In genomic region chr14:102096569-102097188, GRCh38 we compare ENCODE assay signal across 8 cellular contexts. TPM values are rescaled to one million over a fixed set of nuclear protein-coding genes. Genes with fewer than 3 reads are reported as not detected.
DNase-seq lines count a peak whose midpoint lies in the region; ATAC-seq and TF ChIP-seq lines count a peak whose summit lies in the region.

No MANE protein-coding gene starts in this region.

- peak overlapping the region; percentile 78 for H2AFZ ChIP-seq in GM23338

- H3K4me1 ChIP-seq in GM23338 (ENCODE audit: insufficient read depth) = peaks cover 9% of the 10 kb centered on the region
- peaks cover 0 to 6% (median 3%) of the 10 kb centered on the region in 4 donors for H3K4me1 ChIP-seq in liver (ENCODE audit: control insufficient read depth in 4 of 4, insufficient read depth in 4 of 4, low read length in 3 of 4)

- ATAC-seq in GM23338 = peak; percentile 84
- ATAC-seq in GM19452 (IDR thresholded peaks at IDR 0.05; ENCODE audit: unreplicated experiment) = no peak

- H4K20me1 ChIP-seq in GM23338 (replicated peaks; ENCODE audit: insufficient read depth) = no peaks in the 10 kb centered on the region

- H3K27me3 ChIP-seq in AG04450 (ENCODE audit: control insufficient read depth, insufficient read depth, low read length) = no peaks in the 10 kb centered on the region
- no peaks in the 10 kb centered on the region for H3K27me3 ChIP-seq in GM23338 (ENCODE audit: insufficient read depth)
- H3K27me3 ChIP-seq in liver (ENCODE audit: control insufficient read depth in 4 of 4, insufficient read depth in 4 of 4, low read length in 3 of 4) = no peaks in the 10 kb centered on the region

- peaks cover 27% of the 10 kb centered on the region for H3K4me1 Mint-ChIP-seq in GM23338
- H3K4me1 Mint-ChIP-seq in activated CD4-positive, alpha-beta T cell treated with anti-CD3 and anti-CD28 coated beads, Interleukin-2, amount 10 ng/mL, durations not matched to agents 7 days and 5 days = peaks cover 8% of the 10 kb centered on the region

- peak; percentile 97 to 98 for TF ChIP-seq RAD21 in liver (IDR thresholded peaks at IDR 0.05)

- H3K4me2 ChIP-seq in GM23338 = no peak overlapping the region; the same call in 1 of the 2 replicates

- H3K9me2 ChIP-seq in GM23338 (ENCODE audit: insufficient read depth) = no peaks in the 10 kb centered on the region

- no peaks in the 10 kb centered on the region for H3K36me3 ChIP-seq in GM23338 (ENCODE audit: insufficient read depth)
- no peaks in the 10 kb centered on the region for H3K36me3 ChIP-seq in liver (ENCODE audit: control insufficient read depth in 4 of 4, insufficient read depth in 3 of 4, low read depth in 1 of 4, low read length in 3 of 4)

- H3K9me3 Mint-ChIP-seq in GM23338 = no peaks in the 10 kb centered on the region
- no peaks in the 10 kb centered on the region for H3K9me3 Mint-ChIP-seq in activated CD4-positive, alpha-beta T cell treated with anti-CD3 and anti-CD28 coated beads, Interleukin-2, amount 10 ng/mL, durations not matched to agents 7 days and 5 days

- peak overlapping the region; percentile 36; the same call in 2 of the 3 replicates for H3K4me3 Mint-ChIP-seq in GM23338
- no peak overlapping the region for H3K4me3 Mint-ChIP-seq in activated CD4-positive, alpha-beta T cell treated with anti-CD3 and anti-CD28 coated beads, Interleukin-2, amount 10 ng/mL, durations not matched to agents 7 days and 5 days

- no peak overlapping the region for H3K9ac ChIP-seq in liver (ENCODE audit: low read depth in 1 of 2, low read length in 2 of 2)

- no peaks in the 10 kb centered on the region for H3K36me3 Mint-ChIP-seq in GM23338 (ENCODE audit: low read depth)
- H3K36me3 Mint-ChIP-seq in activated CD4-positive, alpha-beta T cell treated with anti-CD3 and anti-CD28 coated beads, Interleukin-2, amount 10 ng/mL, durations not matched to agents 7 days and 5 days (ENCODE audit: low read depth) = no peaks in the 10 kb centered on the region

- no peaks in the 10 kb centered on the region for H3K79me2 ChIP-seq in GM23338 (replicated peaks; ENCODE audit: insufficient read depth)

- H3K27me3 Mint-ChIP-seq in GM23338 (ENCODE audit: insufficient read depth, low read depth, poor library complexity) = peaks cover 17% of the 10 kb centered on the region
- H3K27me3 Mint-ChIP-seq in activated CD4-positive, alpha-beta T cell treated with anti-CD3 and anti-CD28 coated beads, Interleukin-2, amount 10 ng/mL, durations not matched to agents 7 days and 5 days = no peaks in the 10 kb centered on the region

- no peak overlapping the region for H3K27ac Mint-ChIP-seq in GM23338
- H3K27ac Mint-ChIP-seq in activated CD4-positive, alpha-beta T cell treated with anti-CD3 and anti-CD28 coated beads, Interleukin-2, amount 10 ng/mL, durations not matched to agents 7 days and 5 days = no peak overlapping the region

- no peaks in the 10 kb centered on the region; the same call in 1 of the 2 replicates for H3F3A ChIP-seq in GM23338 (replicated peaks; ENCODE audit: low read depth)

- CTCF ChIA-PET in AG04450 (lab: Charles Lee) = interaction anchor here (0.6 to 2.4 kb wide), 36 partner anchors 9 to 397 kb away, joined by 3 to 38 read pairs (median 4); no protein-coding TSS in a partner anchor
- CTCF ChIA-PET in activated CD4-positive, alpha-beta T cell treated with anti-CD3 and anti-CD28 coated beads, Interleukin-2, amount 10 ng/mL, durations not matched to agents 7 days and 5 days (lab: Charles Lee) = interaction anchor here (0.7 to 2.0 kb wide), 15 partner anchors 10 to 138 kb away, joined by 3 to 9 read pairs (median 4); partner anchors contain the start of gene WDR20

- no peak overlapping the region for H3K4me3 ChIP-seq in AG04450 (ENCODE audit: low read depth, low read length)
- H3K4me3 ChIP-seq in GM23338 = no peak overlapping the region
- H3K4me3 ChIP-seq in liver (ENCODE audit: low read depth in 1 of 3, low read length in 3 of 3) = no peak overlapping the region

- peak; percentile 91 for TF ChIP-seq CTCF in AG04450 (IDR thresholded peaks at IDR 0.05; ENCODE audit: low read depth, low read length)
- TF ChIP-seq CTCF in GM23338 (conservative IDR thresholded peaks at IDR 0.05; ENCODE audit: low read depth in 2 of 2) = peak; percentile 86 to 95
- TF ChIP-seq CTCF in liver (IDR thresholded peaks at IDR 0.05; ENCODE audit: low read depth, low read length, missing input control) = peak; percentile 84

- POLR2A ChIA-PET in AG04450 (lab: Yijun Ruan, JAX) = interaction anchor here (0.6 kb wide), 1 partner anchor 94 kb away, joined by 4 read pairs; no protein-coding TSS in a partner anchor
- POLR2A ChIA-PET in activated CD4-positive, alpha-beta T cell treated with anti-CD3 and anti-CD28 coated beads, Interleukin-2, amount 10 ng/mL, durations not matched to agents 7 days and 5 days (lab: Charles Lee) = no interaction called here

- H3K9me3 ChIP-seq in AG04450 (ENCODE audit: control insufficient read depth, insufficient read depth, low read length) (no peaks in the 10 kb centered on the region), liver (ENCODE audit: control insufficient read depth in 4 of 4, low read length in 3 of 4) (no peaks in the 10 kb centered on the region)

- H3K27ac ChIP-seq in AG04450 (ENCODE audit: low read depth, low read length) (no peak overlapping the region), GM23338 (ENCODE audit: low read depth) (no peak overlapping the region), liver (ENCODE audit: low read depth in 1 of 2, low read length in 2 of 2) (no peak overlapping the region)

- peak; percentile 34 for DNase-seq in AG04450 (ENCODE audit: low read depth, low spot score)
- peak; percentile 93 for DNase-seq in GM23338 (ENCODE audit: low spot score)
- DNase-seq in NCI-H446 (lab: John Stamatoyannopoulos, UW) = peak; percentile 86 to 92
- peak; percentile 75 for DNase-seq in activated CD4-positive, alpha-beta T cell treated with anti-CD3 and anti-CD28 coated beads, Interleukin-2, amount 10 ng/mL, durations not matched to agents 7 days and 5 days
- peak; percentile 65 for DNase-seq in dedifferentiated amniotic fluid mesenchymal stem cell (ENCODE audit: extremely low spot score)
- DNase-seq in stimulated activated CD4-positive, alpha-beta T cell treated with anti-CD3 and anti-CD28 coated beads, Interleukin-4, amount 100 ng/mL, for 48 hours (ENCODE audit: low read depth in 2 of 2) = peak; percentile 61 to 66

- 35% methylated on average over 12 of the region's 12 CpGs for WGBS in liver

TF ChIP-seq in liver, 16 proteins besides CTCF, POLR2A, EP300 and RAD21:
- TF ChIP-seq, protein P1, sequence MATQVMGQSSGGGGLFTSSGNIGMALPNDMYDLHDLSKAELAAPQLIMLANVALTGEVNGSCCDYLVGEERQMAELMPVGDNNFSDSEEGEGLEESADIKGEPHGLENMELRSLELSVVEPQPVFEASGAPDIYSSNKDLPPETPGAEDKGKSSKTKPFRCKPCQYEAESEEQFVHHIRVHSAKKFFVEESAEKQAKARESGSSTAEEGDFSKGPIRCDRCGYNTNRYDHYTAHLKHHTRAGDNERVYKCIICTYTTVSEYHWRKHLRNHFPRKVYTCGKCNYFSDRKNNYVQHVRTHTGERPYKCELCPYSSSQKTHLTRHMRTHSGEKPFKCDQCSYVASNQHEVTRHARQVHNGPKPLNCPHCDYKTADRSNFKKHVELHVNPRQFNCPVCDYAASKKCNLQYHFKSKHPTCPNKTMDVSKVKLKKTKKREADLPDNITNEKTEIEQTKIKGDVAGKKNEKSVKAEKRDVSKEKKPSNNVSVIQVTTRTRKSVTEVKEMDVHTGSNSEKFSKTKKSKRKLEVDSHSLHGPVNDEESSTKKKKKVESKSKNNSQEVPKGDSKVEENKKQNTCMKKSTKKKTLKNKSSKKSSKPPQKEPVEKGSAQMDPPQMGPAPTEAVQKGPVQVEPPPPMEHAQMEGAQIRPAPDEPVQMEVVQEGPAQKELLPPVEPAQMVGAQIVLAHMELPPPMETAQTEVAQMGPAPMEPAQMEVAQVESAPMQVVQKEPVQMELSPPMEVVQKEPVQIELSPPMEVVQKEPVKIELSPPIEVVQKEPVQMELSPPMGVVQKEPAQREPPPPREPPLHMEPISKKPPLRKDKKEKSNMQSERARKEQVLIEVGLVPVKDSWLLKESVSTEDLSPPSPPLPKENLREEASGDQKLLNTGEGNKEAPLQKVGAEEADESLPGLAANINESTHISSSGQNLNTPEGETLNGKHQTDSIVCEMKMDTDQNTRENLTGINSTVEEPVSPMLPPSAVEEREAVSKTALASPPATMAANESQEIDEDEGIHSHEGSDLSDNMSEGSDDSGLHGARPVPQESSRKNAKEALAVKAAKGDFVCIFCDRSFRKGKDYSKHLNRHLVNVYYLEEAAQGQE (IDR thresholded peaks at IDR 0.05) = peak; percentile 19
- TF ChIP-seq JUND (IDR thresholded peaks at IDR 0.05) = no peak

RNA-seq across cellular contexts. Expression of gene HSP90AA1, which starts 9.8 kb away (rescaled TPM):
- 543 and 822 TPM in 2 replicates for polyA plus RNA-seq in AG04450 (2011; rRNA removed)
- polyA minus RNA-seq in AG04450 (2011; rRNA and poly(A)+ RNA removed) = 356 and 425 TPM in 2 replicates
- 1,401 and 1,576 TPM in 2 replicates for total RNA-seq in GM23338 (2014; rRNA removed; shearing (Covaris generic))
- 1,677 and 2,107 TPM in 2 replicates for polyA plus RNA-seq in GM23338 (2016; fragmentation: Nextera tagmentation; extraction: Ambion mirVana)
- 100 to 1,000 TPM; 527 to 575 TPM for total RNA-seq in activated CD4-positive, alpha-beta T cell treated with anti-CD3 and anti-CD28 coated beads, Interleukin-2, amount 10 ng/mL, durations not matched to agents 7 days and 5 days
- 100 to 1,000 TPM; 327 to 386 TPM for total RNA-seq in liver
- 100 to 1,000 TPM; 174 to 248 TPM for polyA plus RNA-seq in liver

RNA-seq across cellular contexts. Expression of gene WDR20, which starts 43.0 kb away (rescaled TPM):
- polyA plus RNA-seq in AG04450 (2011; rRNA removed) = 14.2 and 16.6 TPM in 2 replicates
- 32.7 and 35.1 TPM in 2 replicates for polyA minus RNA-seq in AG04450 (2011; rRNA and poly(A)+ RNA removed)
- 21.0 and 24.6 TPM in 2 replicates for total RNA-seq in GM23338 (2014; rRNA removed; shearing (Covaris generic))
- 17.0 and 17.9 TPM in 2 replicates for polyA plus RNA-seq in GM23338 (2016; fragmentation: Nextera tagmentation; extraction: Ambion mirVana)
- 10 to 100 TPM; 24.7 to 35.7 TPM for total RNA-seq in activated CD4-positive, alpha-beta T cell treated with anti-CD3 and anti-CD28 coated beads, Interleukin-2, amount 10 ng/mL, durations not matched to agents 7 days and 5 days
- 10 to 100 TPM; 15.3 to 18.5 TPM for total RNA-seq in liver
- polyA plus RNA-seq in liver = 1 to 10 TPM; 6.5 to 6.8 TPM

Comparison
In these comparisons a context has a peak if more than half of its experiments do, and no peak if none do; other contexts are left out.
1. DNase-seq: peak in every context shown above with its lines; median percentile 93 in GM23338; 89 in NCI-H446; 75 in activated CD4-positive, alpha-beta T cell treated with anti-CD3 and anti-CD28 coated beads, Interleukin-2, amount 10 ng/mL, durations not matched to agents 7 days and 5 days; 65 in dedifferentiated amniotic fluid mesenchymal stem cell; 64 in stimulated activated CD4-positive, alpha-beta T cell treated with anti-CD3 and anti-CD28 coated beads, Interleukin-4, amount 100 ng/mL, for 48 hours; 34 in AG04450.